Comparison of ENCODE assay signal across 8 cellular contexts in genomic region chr5:131164161-131164930, GRCh38. TPM values are rescaled to one million over a fixed set of nuclear protein-coding genes. Genes with fewer than 3 reads are reported as not detected.
DNase-seq lines count a peak whose midpoint lies in the region; ATAC-seq and TF ChIP-seq lines count a peak whose summit lies in the region.

No MANE protein-coding gene starts in this region.

- H3K4me3 ChIP-seq in HUES48 (ENCODE audit: low read depth, low read length) (peak overlapping the region; percentile 97), RWPE2 (ENCODE audit: severe bottlenecking) (peak overlapping the region; percentile 74), neuron (ENCODE audit: low read length) (peak overlapping the region; percentile 94)

- H3K27me3 ChIP-seq in HUES48 (ENCODE audit: control insufficient read depth, insufficient read depth, low read length), result no peaks in the 10 kb centered on the region
- H3K27me3 ChIP-seq in RWPE2 (ENCODE audit: insufficient read depth, poor library complexity, severe bottlenecking), result no peaks in the 10 kb centered on the region
- H3K27me3 ChIP-seq in foreskin keratinocyte, result no peaks in the 10 kb centered on the region
- H3K27me3 ChIP-seq in neuron (ENCODE audit: insufficient read depth, low read length), result no peaks in the 10 kb centered on the region

- H3K4me1 ChIP-seq in HUES48 (ENCODE audit: control insufficient read depth, insufficient read depth, low read length) (peaks cover 12% of the 10 kb centered on the region), RWPE2 (ENCODE audit: insufficient read depth, poor library complexity, severe bottlenecking) (peaks cover 5% of the 10 kb centered on the region), foreskin keratinocyte (peaks cover 4% of the 10 kb centered on the region), neuron (ENCODE audit: insufficient read depth, low read length) (peaks cover 10% of the 10 kb centered on the region)

- H3K9me3 ChIP-seq in HUES48 (ENCODE audit: control insufficient read depth, insufficient read depth, low read length) (no peaks in the 10 kb centered on the region), RWPE2 (ENCODE audit: severe bottlenecking) (no peaks in the 10 kb centered on the region), neuron (ENCODE audit: low read length) (no peaks in the 10 kb centered on the region)

- H3K9ac ChIP-seq in HUES48 (ENCODE audit: low read depth, low read length), result peak overlapping the region; percentile 91

- TF ChIP-seq CTCF in RWPE2 (IDR thresholded peaks at IDR 0.05; ENCODE audit: poor library complexity, severe bottlenecking) (peak; percentile 50), foreskin keratinocyte (conservative IDR thresholded peaks at IDR 0.05) (peak; percentile 47)

- H2AFZ ChIP-seq in neuron (ENCODE audit: low read depth, low read length), result peak overlapping the region; percentile 99

- H3K27ac ChIP-seq in HUES48 (ENCODE audit: low read depth, low read length) (peak overlapping the region; percentile 91), RWPE2 (ENCODE audit: poor library complexity, severe bottlenecking) (peak overlapping the region; percentile 78), foreskin keratinocyte (peak overlapping the region; percentile 92), substantia nigra (ENCODE audit: low read depth, low read length, poor library complexity, severe bottlenecking) (peak overlapping the region; percentile 96)

- H3K36me3 ChIP-seq in HUES48 (ENCODE audit: control insufficient read depth, insufficient read depth, low read length), result peaks cover 34% of the 10 kb centered on the region
- peaks cover 45% of the 10 kb centered on the region for H3K36me3 ChIP-seq in RWPE2 (ENCODE audit: low read depth)
- H3K36me3 ChIP-seq in neuron (ENCODE audit: insufficient read depth, low read length), result peaks cover 33% of the 10 kb centered on the region

- DNase-seq in DMS153 (lab: John Stamatoyannopoulos, UW) (peak; percentile 5), RWPE2 (ENCODE audit: low spot score) (peak; percentile 81), foreskin keratinocyte (peak; percentile 31 to 64), substantia nigra (lab: John Stamatoyannopoulos, UW) (peak in 46 of 49 donors; percentile 7 to 82 (median 64))
- peak; percentile 27 to 63 (median 38) for DNase-seq in activated naive CD4-positive, alpha-beta T cell (lab: John Stamatoyannopoulos, UW)

- peak; percentile 63 for ATAC-seq in GM21447 (IDR thresholded peaks at IDR 0.05; ENCODE audit: unreplicated experiment)
- peak; percentile 78 for ATAC-seq in RWPE2 (ENCODE audit: low read depth)
- ATAC-seq in foreskin keratinocyte, result peak; percentile 87

RNA-seq across cellular contexts. Expression of gene HINT1, which starts 0.7 kb away (rescaled TPM):
- total RNA-seq in foreskin keratinocyte, result 355 TPM in 2 replicates
- 619 and 631 TPM in 2 replicates for polyA plus RNA-seq in foreskin keratinocyte

RNA-seq across cellular contexts. Expression of gene LYRM7, which starts 6.4 kb away (rescaled TPM):
- total RNA-seq in foreskin keratinocyte, result 5.0 and 8.0 TPM in 2 replicates
- polyA plus RNA-seq in foreskin keratinocyte, result 3.4 and 4.2 TPM in 2 replicates

Comparison
In these comparisons a context has a peak if more than half of its experiments do, and no peak if none do; other contexts are left out.
1. Peak in every context shown above with its lines: DNase-seq, ATAC-seq, H3K4me3 ChIP-seq and H3K27ac ChIP-seq.
2. DNase-seq: peak in every context shown above with its lines; median percentile 81 in RWPE2; 64 in substantia nigra; 48 in foreskin keratinocyte; 38 in activated naive CD4-positive, alpha-beta T cell; 5 in DMS153.